ENCODE assay signal across 15 cellular contexts in the genomic region with DNA sequence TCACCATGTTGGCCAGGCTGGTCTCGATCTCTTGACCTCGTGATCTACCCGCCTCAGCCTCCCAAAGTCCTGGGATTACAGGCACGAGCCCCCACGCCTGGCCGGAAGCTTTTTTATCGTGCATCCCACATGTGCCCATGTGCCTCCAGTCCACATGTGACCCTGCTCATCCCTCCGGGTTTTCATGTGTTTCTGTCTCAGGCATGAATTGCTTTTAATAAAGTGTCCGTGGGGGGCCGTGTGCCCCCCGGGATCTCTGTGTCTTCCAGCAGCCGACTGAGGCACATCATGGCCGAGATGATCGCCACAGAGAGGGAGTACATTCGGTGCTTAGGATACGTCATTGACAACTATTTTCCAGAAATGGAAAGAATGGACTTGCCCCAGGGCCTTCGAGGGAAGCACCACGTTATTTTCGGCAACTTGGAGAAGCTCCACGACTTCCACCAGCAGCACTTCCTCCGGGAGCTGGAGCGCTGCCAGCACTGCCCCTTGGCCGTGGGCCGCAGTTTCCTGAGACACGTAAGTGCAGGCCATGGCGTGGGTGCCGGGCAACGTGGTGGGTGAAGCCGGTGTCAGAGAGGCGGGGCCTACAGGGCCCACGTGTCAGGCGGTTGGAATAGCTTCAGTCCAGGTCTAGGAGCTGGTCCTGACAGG. TPM values are rescaled to one million over a fixed set of nuclear protein-coding genes. Genes with fewer than 3 reads are reported as not detected.
DNase-seq lines count a peak whose midpoint lies in the region; ATAC-seq and TF ChIP-seq lines count a peak whose summit lies in the region.
"Had no signal": no experiment of that assay in that cellular context is flagged by ENCODE, and none has a peak within 500 bp of the region (broad histone marks: within the 10 kb centered on the region; RNA-seq: fewer than 3 reads in every experiment).

No MANE protein-coding gene starts in this region.

- DNase-seq in M059J (ENCODE audit: low read depth), result peak; percentile 65
- peak; percentile 90 to 93 for DNase-seq in cardiac fibroblast (ENCODE audit: low read depth in 2 of 2)
- DNase-seq in left lobe of liver (ENCODE audit: low spot score), result peak; percentile 65
- peak; percentile 17 to 42 for DNase-seq in thyroid gland
- no peak for DNase-seq in HCEC 1CT
- DNase-seq in testis, result no peak
- DNase-seq in DMS79 treated with DMSO at 0.1 percent for 48 hours (lab: John Stamatoyannopoulos, UW), result no peak
- DNase-seq: activated CD4-positive, CD25-positive, alpha-beta regulatory T cell; cortex of kidney; GDM1; naive B cell; NCI-H1694; OCI-M1; stimulated activated naive CD8-positive, alpha-beta T cell treated with anti-CD3 and anti-CD28 coated beads, Interleukin-15, Interleukin-2, amounts not matched to agents 100 U/mL and 50 U/mL, for 24 hours had no signal

- TF ChIP-seq POLR2A in thyroid gland (IDR thresholded peaks at IDR 0.05) (no peak), testis (IDR thresholded peaks at IDR 0.05) (no peak)

- H3K9me3 ChIP-seq in thyroid gland, result no peaks in the 10 kb centered on the region
- no peaks in the 10 kb centered on the region for H3K9me3 ChIP-seq in testis

- intact Hi-C loops in thyroid gland (cut with DNase I), result no loop called here
- intact Hi-C loops in testis (cut with DNase I; ENCODE audit: low total_unique reads), result no loop called here

- H3K27ac ChIP-seq in thyroid gland (no peak overlapping the region), testis (no peak overlapping the region)

- H3K4me1 ChIP-seq in thyroid gland (peaks cover 0 to 18% of the 10 kb centered on the region in 2 donors), testis (peaks cover 11% of the 10 kb centered on the region)

- H3K27me3 ChIP-seq in thyroid gland (no peaks in the 10 kb centered on the region), testis (no peaks in the 10 kb centered on the region)

- TF ChIP-seq CTCF in cardiac fibroblast (IDR thresholded peaks at IDR 0.05; ENCODE audit: low read depth, low read length) (no peak), thyroid gland (IDR thresholded peaks at IDR 0.05) (no peak), testis (IDR thresholded peaks at IDR 0.05) (no peak)

- H3K4me3 ChIP-seq in cardiac fibroblast (replicated peaks in 1 of 2; ENCODE audit: low read depth in 2 of 2, low read length in 2 of 2) (no peak overlapping the region), thyroid gland (replicated peaks in 1 of 3) (no peak overlapping the region), testis (no peak overlapping the region)

- WGBS in thyroid gland, 2 donors, result 58 to 75% methylated on average over 24 to 31 of the region's 32 CpGs
- 59 to 78% methylated on average over 28 to 32 of the region's 32 CpGs for WGBS in testis, 2 donors

- peak; percentile 39 for ATAC-seq in left lobe of liver
- ATAC-seq: activated T-helper 17 cell treated with anti-CD3 and anti-CD28 coated beads, Interleukin-2, amount 50 U/mL, for 72 hours; stimulated activated naive CD8-positive, alpha-beta T cell treated with anti-CD3 and anti-CD28 coated beads, Interleukin-15, Interleukin-2, amounts not matched to agents 100 U/mL and 50 U/mL, for 24 hours had no signal

- H3K36me3 ChIP-seq in thyroid gland, result no peaks in the 10 kb centered on the region
- H3K36me3 ChIP-seq in testis (ENCODE audit: low read depth, missing control alignments), result no peaks in the 10 kb centered on the region

RNA-seq across cellular contexts. Expression of a gene that starts 22.1 kb away (rescaled TPM):
- total RNA-seq in M059J (2014; rRNA removed; shearing (Covaris generic)), result not detected in 2 replicates
- not detected for total RNA-seq in left lobe of liver
- total RNA-seq in thyroid gland, result not detected
- under 1 TPM; 0.93 to 0.94 TPM for total RNA-seq in testis
- 0.33 TPM for polyA plus RNA-seq in testis (ENCODE audit: insufficient read depth, low read depth, low replicate concordance)
- total RNA-seq: activated T-helper 17 cell treated with anti-CD3 and anti-CD28 coated beads, Interleukin-2, amount 50 U/mL, for 72 hours had no signal

RNA-seq across cellular contexts. Expression of a gene that starts 48.8 kb away (rescaled TPM):
- total RNA-seq in M059J (2014; rRNA removed; shearing (Covaris generic)), result 3.4 and 5.4 TPM in 2 replicates
- 3.1 TPM for total RNA-seq in left lobe of liver
- 1 to 10 TPM; 4.4 to 5.2 (median 4.8) TPM for total RNA-seq in thyroid gland
- 1 to 10 TPM; 6.6 to 6.7 TPM for total RNA-seq in testis
- polyA plus RNA-seq in testis (ENCODE audit: insufficient read depth, low read depth, low replicate concordance), result 6.9 TPM

RNA-seq across cellular contexts. Expression of a gene that starts 48.9 kb away (rescaled TPM):
- 78.4 and 109 TPM in 2 replicates for total RNA-seq in M059J (2014; rRNA removed; shearing (Covaris generic))
- total RNA-seq in left lobe of liver, result 232 TPM
- total RNA-seq in thyroid gland, result 100 to 1,000 TPM in 1 of 4 donors, 10 to 100 TPM in 3; 86.9 to 102 (median 92.2) TPM
- 100 to 1,000 TPM in 1 of 2 donors, 10 to 100 TPM in 1; 96.9 to 107 TPM for total RNA-seq in testis
- polyA plus RNA-seq in testis (ENCODE audit: insufficient read depth, low read depth, low replicate concordance), result 195 TPM

Comparison
In these comparisons a context has a peak if more than half of its experiments do, and no peak if none do; other contexts are left out.
1. DNase-seq: peak in M059J (single experiment), cardiac fibroblast (2 of 2), left lobe of liver (single experiment) and thyroid gland (2 of 2); none in HCEC 1CT (single experiment), testis (single experiment) and DMS79 treated with DMSO at 0.1 percent for 48 hours (single experiment).